Comparison of ENCODE assay signal across 20 cellular contexts in the genomic region with DNA sequence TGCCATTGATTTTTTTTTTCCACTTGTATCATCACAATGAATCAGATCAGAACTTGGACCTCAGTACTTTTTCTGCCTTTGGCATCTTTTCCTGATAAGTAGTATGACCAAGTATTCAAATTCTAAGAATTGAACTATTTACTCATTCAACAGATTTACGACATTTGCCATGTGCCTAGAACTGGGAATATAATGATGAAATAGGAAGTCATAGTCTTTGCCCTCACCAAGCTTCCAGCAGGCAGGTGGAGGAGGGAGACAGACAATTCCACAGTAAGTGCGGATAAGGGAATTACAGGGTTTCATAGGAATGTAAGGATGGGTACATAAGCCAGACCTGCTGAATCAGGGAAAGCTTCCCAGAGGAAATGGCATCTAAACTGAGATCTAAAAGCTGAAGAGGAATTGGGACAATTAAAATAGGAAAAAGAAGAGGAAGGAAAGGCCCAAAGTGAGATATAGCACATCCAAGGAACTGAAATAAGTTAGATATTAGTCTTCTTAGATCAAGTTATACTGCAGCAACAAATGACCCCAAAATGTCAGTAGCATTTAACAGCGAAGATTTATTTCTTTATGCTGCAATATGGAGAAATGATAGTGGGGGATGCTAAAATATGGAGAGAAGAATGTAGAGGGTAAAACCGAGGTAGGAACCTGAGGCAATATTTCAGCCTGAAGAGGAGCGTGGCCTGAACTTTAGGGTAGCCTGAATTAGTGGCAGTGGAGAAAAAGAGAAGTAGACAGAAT. TPM values are rescaled to one million over a fixed set of nuclear protein-coding genes. Genes with fewer than 3 reads are reported as not detected.
DNase-seq lines count a peak whose midpoint lies in the region; ATAC-seq and TF ChIP-seq lines count a peak whose summit lies in the region.
"Had no signal": no experiment of that assay in that cellular context is flagged by ENCODE, and none has a peak within 500 bp of the region (broad histone marks: within the 10 kb centered on the region; RNA-seq: fewer than 3 reads in every experiment).

No MANE protein-coding gene starts in this region.

- peak overlapping the region; percentile 43 for H3K27ac Mint-ChIP-seq in nephron progenitor cell
- H3K27ac Mint-ChIP-seq: activated naive CD8-positive, alpha-beta T cell treated with anti-CD3 and anti-CD28 coated beads, Interleukin-2, amount 10 ng/mL, durations not matched to agents 7 days and 5 days; activated T-helper 1 cell treated with anti-CD3 and anti-CD28 coated beads, Interleukin-12 subunit alpha, Interleukin-12 subunit beta, Interleukin-2, Interleukin-4 antibody, amounts not matched to agents 30 ng/mL and 10 ng/mL and 1 ng/mL, durations not matched to agents 14 hours and 24 hours and 36 hours; endodermal cell; H9 had no signal

- in situ Hi-C loops in GM23248 (cut with MboI) = no loop called here

- 80 to 82% methylated on average over 5 of the region's 5 CpGs for WGBS in GM23248 (ENCODE audit: low coverage in 1 of 2, low lambda C conversion rate in 2 of 2, missing lambda C conversion rate in 2 of 2), 2 experiments
- WGBS in ovary, 3 donors = 92 to 93% (median 92%) methylated on average over 5 of the region's 5 CpGs

- H3K27me3 ChIP-seq in GM23248 (replicated peaks; ENCODE audit: insufficient read depth) = no peaks in the 10 kb centered on the region
- H3K27me3 ChIP-seq in ovary = no peaks in the 10 kb centered on the region
- H3K27me3 ChIP-seq: tibial artery had no signal

- ATAC-seq in GM21526 (IDR thresholded peaks at IDR 0.05; ENCODE audit: low FRiP score, unreplicated experiment) = no peak

- peaks cover 17% of the 10 kb centered on the region for H3K4me1 Mint-ChIP-seq in nephron progenitor cell

- H3K36me3 ChIP-seq in GM23248 (ENCODE audit: low read depth) = no peaks in the 10 kb centered on the region
- no peaks in the 10 kb centered on the region for H3K36me3 ChIP-seq in ovary
- H3K36me3 ChIP-seq: tibial artery had no signal

- TF ChIP-seq CTCF in epithelial cell of esophagus (IDR thresholded peaks at IDR 0.05; ENCODE audit: insufficient read depth, low read depth, low read length, missing control alignments) (no peak), nephron progenitor cell (IDR thresholded peaks at IDR 0.05) (no peak), ovary (IDR thresholded peaks at IDR 0.05) (no peak)

- no peaks in the 10 kb centered on the region for H3K9me3 ChIP-seq in GM23248 (ENCODE audit: low read depth)
- no peaks in the 10 kb centered on the region for H3K9me3 ChIP-seq in ovary
- H3K9me3 ChIP-seq: tibial artery had no signal

- H3K79me2 ChIP-seq in GM23248 (ENCODE audit: insufficient read depth) = peaks cover 10% of the 10 kb centered on the region; the same call in 1 of the 2 replicates

- H3K4me3 Mint-ChIP-seq in nephron progenitor cell = no peak overlapping the region
- H3K4me3 Mint-ChIP-seq: activated naive CD8-positive, alpha-beta T cell treated with anti-CD3 and anti-CD28 coated beads, Interleukin-2, amount 10 ng/mL, durations not matched to agents 7 days and 5 days; activated T-helper 1 cell treated with anti-CD3 and anti-CD28 coated beads, Interleukin-12 subunit alpha, Interleukin-12 subunit beta, Interleukin-2, Interleukin-4 antibody, amounts not matched to agents 30 ng/mL and 10 ng/mL and 1 ng/mL, durations not matched to agents 14 hours and 24 hours and 36 hours; CD4-positive, CD25-positive, alpha-beta regulatory T cell; endodermal cell; H9 had no signal

- intact Hi-C loops in ovary (cut with DNase I) = loop anchor here in 1 of 4 donors (10.0 kb wide), 1 partner anchor 60 kb away; the partner anchor contains the start of gene CAMSAP2

- H3K27me3 Mint-ChIP-seq in nephron progenitor cell (ENCODE audit: low read depth, poor library complexity) = no peaks in the 10 kb centered on the region

- TF ChIP-seq POLR2A in ovary (IDR thresholded peaks at IDR 0.05) = no peak

- H3K9me3 Mint-ChIP-seq in nephron progenitor cell = no peaks in the 10 kb centered on the region
- H3K9me3 Mint-ChIP-seq: activated naive CD8-positive, alpha-beta T cell treated with anti-CD3 and anti-CD28 coated beads, Interleukin-2, amount 10 ng/mL, durations not matched to agents 7 days and 5 days; activated T-helper 1 cell treated with anti-CD3 and anti-CD28 coated beads, Interleukin-12 subunit alpha, Interleukin-12 subunit beta, Interleukin-2, Interleukin-4 antibody, amounts not matched to agents 30 ng/mL and 10 ng/mL and 1 ng/mL, durations not matched to agents 14 hours and 24 hours and 36 hours; endodermal cell; H9 had no signal

- no peak overlapping the region for H2AFZ ChIP-seq in GM23248

- TF ChIP-seq EP300 in ovary (IDR thresholded peaks at IDR 0.05) = no peak

- H3K4me3 ChIP-seq in GM23248 (no peak overlapping the region), epithelial cell of esophagus (ENCODE audit: low read length) (no peak overlapping the region), ovary (no peak overlapping the region)
- H3K4me3 ChIP-seq: tibial artery had no signal

- H3K27ac ChIP-seq in GM23248 (no peak overlapping the region), ovary (no peak overlapping the region)
- H3K27ac ChIP-seq: tibial artery had no signal

- no peaks in the 10 kb centered on the region for H3K9me2 ChIP-seq in GM23248 (ENCODE audit: insufficient read depth)

- peaks cover 17% of the 10 kb centered on the region for H3F3A ChIP-seq in GM23248 (ENCODE audit: insufficient read depth)

- peaks cover 20% of the 10 kb centered on the region for H3K4me1 ChIP-seq in GM23248 (ENCODE audit: insufficient read depth)
- H3K4me1 ChIP-seq in ovary (ENCODE audit: insufficient read depth) = no peaks in the 10 kb centered on the region

- DNase-seq in GM23248 (peak; percentile 21), NCI-H226 (peak; percentile 73), epithelial cell of esophagus (ENCODE audit: low read depth) (peak; percentile 87), nephron progenitor cell (no peak), dedifferentiated amniotic fluid mesenchymal stem cell (ENCODE audit: extremely low spot score) (no peak), ovary (no peak), NCI-H748 (lab: John Stamatoyannopoulos, UW; ENCODE audit: unreplicated experiment) (no peak)
- DNase-seq: activated naive CD8-positive, alpha-beta T cell treated with anti-CD3 and anti-CD28 coated beads, Interleukin-2, amount 10 ng/mL, durations not matched to agents 7 days and 5 days; CD4-positive, CD25-positive, alpha-beta regulatory T cell; endodermal cell; H9; KG1; NCI-H187; NCI-H748 treated with DMSO at 0.1 percent for 48 hours; SHP77 treated with DMSO at 0.1 percent for 48 hours; stimulated activated CD4-positive, alpha-beta T cell treated with anti-CD3 and anti-CD28 coated beads, Interleukin-2, amount 100 ng/mL, for 48 hours; stimulated activated naive CD4-positive, alpha-beta T cell; tibial artery had no signal

- H3K4me2 ChIP-seq in GM23248 (ENCODE audit: unreplicated experiment) = no peak overlapping the region

- H3K36me3 Mint-ChIP-seq in nephron progenitor cell (ENCODE audit: low read depth) = no peaks in the 10 kb centered on the region
- H3K36me3 Mint-ChIP-seq: activated naive CD8-positive, alpha-beta T cell treated with anti-CD3 and anti-CD28 coated beads, Interleukin-2, amount 10 ng/mL, durations not matched to agents 7 days and 5 days; CD4-positive, CD25-positive, alpha-beta regulatory T cell had no signal

- no peak overlapping the region for H3K9ac ChIP-seq in GM23248

- H4K20me1 ChIP-seq in GM23248 (ENCODE audit: insufficient read depth) = no peaks in the 10 kb centered on the region

RNA-seq across cellular contexts. Expression of gene DDX59, which starts 5.3 kb away (rescaled TPM):
- total RNA-seq in GM23248 (2014; rRNA removed; shearing (Covaris generic)) = 14.2 and 19.2 TPM in 2 replicates
- 11.8 and 12.2 TPM in 2 replicates for polyA plus RNA-seq in GM23248 (2016; fragmentation: Nextera tagmentation; extraction: Ambion mirVana)
- 10 to 100 TPM; 16.4 to 25.6 (median 19.5) TPM for total RNA-seq in ovary
- 10 to 100 TPM; 17.6 to 29.1 TPM for polyA plus RNA-seq in ovary

RNA-seq across cellular contexts. Expression of gene KIF14, which starts 54.5 kb away (rescaled TPM):
- 5.1 and 5.4 TPM in 2 replicates for total RNA-seq in GM23248 (2014; rRNA removed; shearing (Covaris generic))
- polyA plus RNA-seq in GM23248 (2016; fragmentation: Nextera tagmentation; extraction: Ambion mirVana) = 2.2 and 2.3 TPM in 2 replicates
- under 1 TPM in 5 of 7 donors, not detected in 2; 0.03 to 0.40 (median 0.11) TPM for total RNA-seq in ovary
- polyA plus RNA-seq in ovary = under 1 TPM; 0.06 to 0.23 TPM

Comparison
In these comparisons a context has a peak if more than half of its experiments do, and no peak if none do; other contexts are left out.
1. DNase-seq: peak in GM23248 (single experiment), NCI-H226 (single experiment) and epithelial cell of esophagus (single experiment); none in nephron progenitor cell (single experiment), dedifferentiated amniotic fluid mesenchymal stem cell (single experiment), ovary (0 of 5) and NCI-H748 (single experiment).